10 cellular contexts compared by ENCODE assay signal in the genomic region with DNA sequence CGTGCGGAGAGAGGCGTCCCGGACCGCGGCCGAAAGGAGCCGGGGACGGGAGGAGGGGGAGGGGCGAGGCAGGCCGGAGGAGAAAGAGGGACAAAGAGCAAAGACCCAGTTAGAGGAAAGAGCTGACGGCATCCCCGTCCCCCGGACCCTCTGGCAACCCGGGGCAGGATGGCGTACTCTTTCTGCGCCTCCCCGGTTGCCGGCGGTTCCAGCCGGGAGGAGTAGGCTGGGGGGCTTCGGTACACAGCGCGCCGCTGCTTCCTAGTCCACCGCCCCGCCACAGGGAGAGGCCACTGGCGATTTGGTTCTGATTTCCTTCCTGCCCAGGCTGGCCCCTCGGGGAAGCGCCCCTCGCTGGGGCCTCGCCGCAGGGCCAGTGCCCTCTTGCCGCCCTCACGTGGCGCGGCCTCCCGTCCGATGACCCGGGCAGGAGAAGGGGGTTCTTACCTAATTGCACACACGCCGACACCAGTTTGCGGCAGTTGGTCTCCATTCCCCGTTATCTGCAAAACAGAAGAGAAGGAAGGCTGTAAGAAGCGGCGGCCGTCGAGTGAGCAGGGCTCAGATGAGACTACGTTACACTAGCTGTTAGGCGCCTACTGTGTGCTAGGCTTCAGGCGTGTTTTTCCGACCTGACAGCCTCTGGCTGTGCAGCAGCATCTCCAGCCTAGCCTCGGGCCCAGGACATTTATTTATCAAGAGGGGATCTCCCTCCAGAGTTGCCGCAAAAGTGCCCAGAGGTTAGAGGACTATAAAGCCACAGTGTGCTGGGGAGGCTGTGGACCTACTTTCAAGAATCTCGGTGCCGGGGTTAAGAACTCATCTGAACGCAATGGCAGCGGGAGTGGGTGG. TPM values are rescaled to one million over a fixed set of nuclear protein-coding genes. Genes with fewer than 3 reads are reported as not detected.
DNase-seq lines count a peak whose midpoint lies in the region; ATAC-seq and TF ChIP-seq lines count a peak whose summit lies in the region.
"Had no signal": no experiment of that assay in that cellular context is flagged by ENCODE, and none has a peak within 500 bp of the region (broad histone marks: within the 10 kb centered on the region; RNA-seq: fewer than 3 reads in every experiment).

No MANE protein-coding gene starts in this region.

- H2BK12ac ChIP-seq in H9 (ENCODE audit: insufficient read length, low read depth, low read length), result no peak overlapping the region

- H3K9me3 ChIP-seq in BE2C, result no peaks in the 10 kb centered on the region
- H3K9me3 ChIP-seq in H9 (ENCODE audit: control insufficient read depth, low read depth, low read length), result no peaks in the 10 kb centered on the region
- peaks cover 0 to 13% of the 10 kb centered on the region in 2 donors for H3K9me3 ChIP-seq in esophagus (ENCODE audit: control insufficient read depth in 2 of 2, insufficient read depth in 1 of 2, low read depth in 1 of 2, low read length in 1 of 2)
- H3K9me3 ChIP-seq in neural progenitor cell (ENCODE audit: low read depth), result no peaks in the 10 kb centered on the region
- H3K9me3 ChIP-seq: gastrocnemius medialis had no signal

- H2BK5ac ChIP-seq in H9 (ENCODE audit: insufficient read length, low read length), result no peak overlapping the region

- no peak overlapping the region for H3T11ph ChIP-seq in H9 (ENCODE audit: low read length)

- H3K27me3 Mint-ChIP-seq in H9 (ENCODE audit: low read depth) (peaks cover 99% of the 10 kb centered on the region), neural progenitor cell (ENCODE audit: insufficient read depth, low read depth) (peaks cover 80% of the 10 kb centered on the region)
- H3K27me3 Mint-ChIP-seq in effector memory CD8-positive, alpha-beta T cell, result peaks cover 70 to 90% of the 10 kb centered on the region in 2 donors

- H2BK15ac ChIP-seq in H9 (ENCODE audit: low read depth, low read length), result no peak overlapping the region

- H2AK5ac ChIP-seq in H9 (ENCODE audit: insufficient read length, low read length), result no peak overlapping the region

- H3F3A ChIP-seq in neural progenitor cell (ENCODE audit: low read depth), result peaks cover 66% of the 10 kb centered on the region

- no peak overlapping the region for H3K14ac ChIP-seq in H9 (ENCODE audit: insufficient read depth, low read length)

- H2BK120ac ChIP-seq in H9 (ENCODE audit: low read depth, low read length, poor library complexity, severe bottlenecking), result no peak overlapping the region

- peak overlapping the region in 1 of 3 experiments; percentile 59; a peak in 1 of 7 replicates for H3K27ac Mint-ChIP-seq in H9
- no peak overlapping the region for H3K27ac Mint-ChIP-seq in neural progenitor cell
- H3K27ac Mint-ChIP-seq in effector memory CD8-positive, alpha-beta T cell, result no peak overlapping the region

- H2AFZ ChIP-seq in H9 (ENCODE audit: low read length), result no peak overlapping the region
- H2AFZ ChIP-seq in neural progenitor cell (replicated peaks), result peak overlapping the region; percentile 82

- H3K56ac ChIP-seq in H9 (ENCODE audit: insufficient read length, low read depth, low read length), result no peak overlapping the region

- no peaks in the 10 kb centered on the region; the same call in 1 of the 2 replicates for H3K4me1 ChIP-seq in BE2C
- H3K4me1 ChIP-seq in H9 (ENCODE audit: insufficient read depth, low read length), result no peaks in the 10 kb centered on the region; the same call in 1 of the 2 replicates
- H3K4me1 ChIP-seq in esophagus (ENCODE audit: control insufficient read depth in 2 of 2, insufficient read depth in 2 of 2, low read length in 1 of 2), result peaks cover 10 to 12% of the 10 kb centered on the region in 2 donors
- peaks cover 50% of the 10 kb centered on the region for H3K4me1 ChIP-seq in neural progenitor cell

- no peaks in the 10 kb centered on the region; a peak in 1 of 7 replicates for H3K36me3 Mint-ChIP-seq in H9 (ENCODE audit: insufficient read depth in 1 of 3, low read depth in 3 of 3)
- no peaks in the 10 kb centered on the region for H3K36me3 Mint-ChIP-seq in neural progenitor cell
- peaks cover 6% of the 10 kb centered on the region for H3K36me3 Mint-ChIP-seq in effector memory CD8-positive, alpha-beta T cell (ENCODE audit: insufficient read depth)

- ATAC-seq in HG02623 (IDR thresholded peaks at IDR 0.05; ENCODE audit: unreplicated experiment) (no peak), GM21367 (IDR thresholded peaks at IDR 0.05; ENCODE audit: unreplicated experiment) (no peak)
- no peak for ATAC-seq in effector memory CD8-positive, alpha-beta T cell (replicated peaks)

- no peak overlapping the region for H3K9ac ChIP-seq in H9 (ENCODE audit: extremely low read depth, insufficient read length, low read length)
- H3K9ac ChIP-seq in neural progenitor cell, result no peak overlapping the region

- no peak overlapping the region for H3K23ac ChIP-seq in H9 (ENCODE audit: insufficient read length, low read depth, low read length)

- no peaks in the 10 kb centered on the region for H3K79me1 ChIP-seq in H9 (ENCODE audit: insufficient read depth, low read depth, low read length, poor library complexity, severe bottlenecking)

- H4K91ac ChIP-seq in H9 (ENCODE audit: insufficient read length, low read depth, low read length), result no peak overlapping the region

- H3K4me1 Mint-ChIP-seq in H9 (peaks cover 60 to 73% of the 10 kb centered on the region in 2 experiments), neural progenitor cell (peaks cover 42% of the 10 kb centered on the region)
- H3K4me1 Mint-ChIP-seq in effector memory CD8-positive, alpha-beta T cell (ENCODE audit: low read depth in 2 of 2), result peaks cover 4 to 8% of the 10 kb centered on the region in 2 donors

- H3K9me3 Mint-ChIP-seq in H9, result peaks cover 2 to 4% of the 10 kb centered on the region in 2 experiments; a peak in 1 of 5 replicates
- no peaks in the 10 kb centered on the region for H3K9me3 Mint-ChIP-seq in neural progenitor cell
- peaks cover 0 to 6% of the 10 kb centered on the region in 2 donors for H3K9me3 Mint-ChIP-seq in effector memory CD8-positive, alpha-beta T cell

- H4K5ac ChIP-seq in H9 (ENCODE audit: insufficient read length, low read depth, low read length), result no peak overlapping the region

- H3K27ac ChIP-seq in H9 (ENCODE audit: insufficient read length, low read depth, low read length), result no peak overlapping the region
- peak overlapping the region in 1 of 2 donors; percentile 26 for H3K27ac ChIP-seq in esophagus (ENCODE audit: low read depth in 2 of 2, low read length in 1 of 2)
- H3K27ac ChIP-seq in neural progenitor cell, result no peak overlapping the region

- peaks cover 98% of the 10 kb centered on the region for H3K27me3 ChIP-seq in BE2C
- peaks cover 68% of the 10 kb centered on the region for H3K27me3 ChIP-seq in H9 (ENCODE audit: insufficient read depth, low read length)
- peaks cover 11 to 42% of the 10 kb centered on the region in 2 donors for H3K27me3 ChIP-seq in esophagus (ENCODE audit: control insufficient read depth in 1 of 2, insufficient read depth in 2 of 2, low read length in 2 of 2)
- H3K27me3 ChIP-seq in neural progenitor cell, result peaks cover 99% of the 10 kb centered on the region

- no peak for TF ChIP-seq CTCF in BE2C (IDR thresholded peaks at IDR 0.05; ENCODE audit: low read depth, low read length)
- no peak for TF ChIP-seq CTCF in H9 (conservative IDR thresholded peaks at IDR 0.05)
- no peak for TF ChIP-seq CTCF in neural progenitor cell (IDR thresholded peaks at IDR 0.05)

- no peak overlapping the region for H2BK20ac ChIP-seq in H9 (ENCODE audit: low read depth, low read length, poor library complexity, severe bottlenecking)

- H3K4ac ChIP-seq in H9 (ENCODE audit: low read depth, low read length), result no peak overlapping the region

- WGBS in H9 (ENCODE audit: extremely low coverage, insufficient read length, low lambda C conversion rate), result no CpG with 5 or more reads among the region's 58 CpGs
- 17 to 21% methylated on average over 55 to 58 of the region's 58 CpGs for WGBS in esophagus, 2 donors

- DNase-seq in BE2C (no peak), H9 (peak; percentile 55), neural progenitor cell (ENCODE audit: low spot score) (peak; percentile 59), COLO668 (lab: John Stamatoyannopoulos, UW; ENCODE audit: unreplicated experiment) (no peak)
- DNase-seq in effector memory CD8-positive, alpha-beta T cell, result no peak
- DNase-seq: NCI-H2107 had no signal

- H3K23me2 ChIP-seq in H9 (ENCODE audit: insufficient read length, low read depth, low read length, poor library complexity, severe bottlenecking), result peaks cover 32% of the 10 kb centered on the region

- H3K4me2 ChIP-seq in H9 (ENCODE audit: insufficient read depth, insufficient read length, low read length), result peak overlapping the region; percentile 45
- peak overlapping the region; percentile 82 for H3K4me2 ChIP-seq in neural progenitor cell

- H3K18ac ChIP-seq in H9 (ENCODE audit: insufficient read length, low read depth, low read length), result no peak overlapping the region

- H4K8ac ChIP-seq in H9 (replicated peaks; ENCODE audit: insufficient read length, low read depth, low read length), result no peak overlapping the region

- H4K20me1 ChIP-seq in H9 (ENCODE audit: control insufficient read depth, insufficient read depth, insufficient read length), result no peaks in the 10 kb centered on the region
- peaks cover 70% of the 10 kb centered on the region for H4K20me1 ChIP-seq in neural progenitor cell (ENCODE audit: low read depth)

- H3K36me3 ChIP-seq in BE2C (no peaks in the 10 kb centered on the region), esophagus (ENCODE audit: control insufficient read depth in 2 of 2, insufficient read depth in 2 of 2, low read length in 1 of 2) (no peaks in the 10 kb centered on the region), neural progenitor cell (no peaks in the 10 kb centered on the region)
- H3K36me3 ChIP-seq: gastrocnemius medialis had no signal

- H3K4me3 ChIP-seq in BE2C (ENCODE audit: low read depth, low read length) (peak overlapping the region; percentile 48), esophagus (ENCODE audit: low read depth in 1 of 2, low read length in 2 of 2) (peak overlapping the region; percentile 16 to 18), neural progenitor cell (peak overlapping the region; percentile 57)

- H3K4me3 Mint-ChIP-seq in H9, result peak overlapping the region; percentile 61 to 83
- H3K4me3 Mint-ChIP-seq in neural progenitor cell, result peak overlapping the region; percentile 88
- peak overlapping the region in 1 of 2 donors; percentile 67 for H3K4me3 Mint-ChIP-seq in effector memory CD8-positive, alpha-beta T cell

- H3K79me2 ChIP-seq in H9 (ENCODE audit: insufficient read depth, low read length) (no peaks in the 10 kb centered on the region), neural progenitor cell (ENCODE audit: low read depth) (no peaks in the 10 kb centered on the region)

RNA-seq across cellular contexts. Expression of gene PITX2, which starts 9.9 kb away (rescaled TPM):
- polyA plus RNA-seq in BE2C (2012; ENCODE audit: insufficient read depth, insufficient read length, low read depth), result 0.28 TPM
- total RNA-seq in H9 (2021) (7.5 and 8.5 TPM in 2 replicates), neural progenitor cell (ENCODE audit: low replicate concordance) (0.59 and 1.6 TPM in 2 replicates)
- 1 to 10 TPM; 1.3 to 2.1 TPM for polyA plus RNA-seq in esophagus

Comparison
In these comparisons a context has a peak if more than half of its experiments do, and no peak if none do; other contexts are left out.
1. DNase-seq: peak in H9 (single experiment) and neural progenitor cell (single experiment); none in BE2C (single experiment), effector memory CD8-positive, alpha-beta T cell (0 of 3) and COLO668 (single experiment).
2. Peak in every context shown above with its lines, with median percentiles within 50 percentile points of each other: H3K4me3 ChIP-seq.